In genomic region chr16:29686740-29687327, GRCh38 we compare ENCODE assay signal across 17 cellular contexts. TPM values are rescaled to one million over a fixed set of nuclear protein-coding genes. Genes with fewer than 3 reads are reported as not detected.
DNase-seq lines count a peak whose midpoint lies in the region; ATAC-seq and TF ChIP-seq lines count a peak whose summit lies in the region.
"Had no signal": no experiment of that assay in that cellular context is flagged by ENCODE, and none has a peak within 500 bp of the region (broad histone marks: within the 10 kb centered on the region; RNA-seq: fewer than 3 reads in every experiment).

No MANE protein-coding gene starts in this region.

- no peak for DNase-seq in stimulated activated naive CD8-positive, alpha-beta T cell treated with anti-CD3 and anti-CD28 coated beads, Interleukin-15, Interleukin-2, amounts not matched to agents 100 U/mL and 50 U/mL, for 24 hours
- DNase-seq in OCI-LY7 (ENCODE audit: low spot score) (no peak), endodermal cell (peak; percentile 41), NCI-H524 (lab: John Stamatoyannopoulos, UW) (no peak), C1 segment of cervical spinal cord (lab: John Stamatoyannopoulos, UW) (no peak), NCI-H1436 treated with DMSO at 0.1 percent for 48 hours (lab: John Stamatoyannopoulos, UW) (no peak)
- DNase-seq: activated CD4-positive, alpha-beta T cell treated with anti-CD3 and anti-CD28 coated beads for 1 hour; activated effector memory CD4-positive, alpha-beta T cell treated with anti-CD3 and anti-CD28 coated beads, Interleukin-2, amount 50 U/mL, for 16 hours; effector memory CD4-positive, alpha-beta T cell; NCI-H2081 treated with DMSO at 0.1 percent for 48 hours had no signal

- no peak overlapping the region for H2AFZ ChIP-seq in OCI-LY7 (ENCODE audit: low read length)
- H2AFZ ChIP-seq: parathyroid adenoma had no signal

- H3K4me2 ChIP-seq in OCI-LY7 (ENCODE audit: low read length) = peak overlapping the region; percentile 24; the same call in 1 of the 2 replicates

- no peak overlapping the region for H3K9ac ChIP-seq in endodermal cell (ENCODE audit: extremely low read depth, low read length, poor library complexity, severe bottlenecking)
- H3K9ac ChIP-seq: parathyroid adenoma had no signal

- no peaks in the 10 kb centered on the region for H3K79me2 ChIP-seq in OCI-LY7 (ENCODE audit: insufficient read depth, low read depth, low read length)

- TF ChIP-seq CTCF in OCI-LY7 (conservative IDR thresholded peaks at IDR 0.05; ENCODE audit: low read length) = no peak
- TF ChIP-seq CTCF in endodermal cell (conservative IDR thresholded peaks at IDR 0.05) = no peak

- H3K4me1 Mint-ChIP-seq in stimulated activated naive CD8-positive, alpha-beta T cell treated with anti-CD3 and anti-CD28 coated beads, Interleukin-15, Interleukin-2, amounts not matched to agents 100 ng/mL and 50 ng/mL, for 24 hours (ENCODE audit: low read depth) = peaks cover 26% of the 10 kb centered on the region
- no peaks in the 10 kb centered on the region for H3K4me1 Mint-ChIP-seq in endodermal cell

- 90 to 92% methylated on average over 9 of the region's 9 CpGs for WGBS in endodermal cell (ENCODE audit: insufficient coverage in 1 of 2, insufficient read length in 1 of 2), 2 experiments

- no peak for ATAC-seq in stimulated activated naive CD8-positive, alpha-beta T cell treated with anti-CD3 and anti-CD28 coated beads, Interleukin-15, Interleukin-2, amounts not matched to agents 100 U/mL and 50 U/mL, for 24 hours
- no peak for ATAC-seq in HG02642 (IDR thresholded peaks at IDR 0.05; ENCODE audit: poor library complexity, unreplicated experiment)
- ATAC-seq: SK-N-SH treated with all-trans-retinoic acid at 6 μM for 48 hours had no signal

- no peaks in the 10 kb centered on the region for H3K36me3 Mint-ChIP-seq in stimulated activated naive CD8-positive, alpha-beta T cell treated with anti-CD3 and anti-CD28 coated beads, Interleukin-15, Interleukin-2, amounts not matched to agents 100 ng/mL and 50 ng/mL, for 24 hours (ENCODE audit: low read depth)
- H3K36me3 Mint-ChIP-seq in endodermal cell (ENCODE audit: low read depth) = peaks cover 57% of the 10 kb centered on the region

- no peaks in the 10 kb centered on the region for H3K9me2 ChIP-seq in OCI-LY7 (ENCODE audit: insufficient read depth, low read length)

- H4K20me1 ChIP-seq in OCI-LY7 (ENCODE audit: insufficient read depth, low read length) = no peaks in the 10 kb centered on the region

- POLR2A ChIA-PET in OCI-LY7 (lab: Charles Lee) = interaction anchor here (0.6 to 1.7 kb wide), 2 partner anchors 10 to 43 kb away, joined by 4 to 8 read pairs; no protein-coding TSS in a partner anchor

- no peaks in the 10 kb centered on the region for H3K27me3 ChIP-seq in endodermal cell (ENCODE audit: control insufficient read depth, insufficient read depth, low read length, poor library complexity, severe bottlenecking)
- H3K27me3 ChIP-seq: cardiac muscle cell had no signal

- H3K4me3 Mint-ChIP-seq in stimulated activated naive CD8-positive, alpha-beta T cell treated with anti-CD3 and anti-CD28 coated beads, Interleukin-15, Interleukin-2, amounts not matched to agents 100 ng/mL and 50 ng/mL, for 24 hours = peak overlapping the region; percentile 10
- no peak overlapping the region for H3K4me3 Mint-ChIP-seq in endodermal cell

- H3K27ac ChIP-seq in OCI-LY7 (ENCODE audit: low read depth, low read length, poor library complexity, severe bottlenecking) (no peak overlapping the region), endodermal cell (ENCODE audit: low read depth, low read length) (peak overlapping the region; percentile 32)
- H3K27ac ChIP-seq: cardiac muscle cell, parathyroid adenoma had no signal

- H3K9me3 ChIP-seq in OCI-LY7 (ENCODE audit: low read length) (no peaks in the 10 kb centered on the region), endodermal cell (ENCODE audit: control insufficient read depth, low read length) (peaks cover 14% of the 10 kb centered on the region)

- intact Hi-C loops in OCI-LY7 (cut with micrococcal nuclease; ENCODE audit: unreplicated experiment) = no loop called here

- H3K9me3 Mint-ChIP-seq in stimulated activated naive CD8-positive, alpha-beta T cell treated with anti-CD3 and anti-CD28 coated beads, Interleukin-15, Interleukin-2, amounts not matched to agents 100 ng/mL and 50 ng/mL, for 24 hours = no peaks in the 10 kb centered on the region
- peaks cover 7% of the 10 kb centered on the region for H3K9me3 Mint-ChIP-seq in endodermal cell

- H3K4me1 ChIP-seq in OCI-LY7 (ENCODE audit: insufficient read depth, low read length, poor library complexity, severe bottlenecking) (peaks cover 18% of the 10 kb centered on the region), endodermal cell (ENCODE audit: control insufficient read depth, insufficient read depth, low read length) (no peaks in the 10 kb centered on the region)
- H3K4me1 ChIP-seq: parathyroid adenoma had no signal

- no TSS peak for BruUV-seq in OCI-LY7 (replicated peaks; lab: Mats Ljungman, UMichigan)

- no peaks in the 10 kb centered on the region for H3K36me3 ChIP-seq in OCI-LY7 (ENCODE audit: insufficient read depth, low read length)
- H3K36me3 ChIP-seq in endodermal cell (ENCODE audit: control insufficient read depth, insufficient read depth, low read length) = peaks cover 17% of the 10 kb centered on the region

- peak overlapping the region; percentile 80 for H3K27ac Mint-ChIP-seq in stimulated activated naive CD8-positive, alpha-beta T cell treated with anti-CD3 and anti-CD28 coated beads, Interleukin-15, Interleukin-2, amounts not matched to agents 100 ng/mL and 50 ng/mL, for 24 hours
- peak overlapping the region; percentile 44 for H3K27ac Mint-ChIP-seq in endodermal cell

- H3K4me3 ChIP-seq in OCI-LY7 (ENCODE audit: low read depth, low read length, poor library complexity, severe bottlenecking) (no peak overlapping the region), endodermal cell (ENCODE audit: low read length) (no peak overlapping the region)
- H3K4me3 ChIP-seq: cardiac muscle cell had no signal

- no peaks in the 10 kb centered on the region for H3K27me3 Mint-ChIP-seq in stimulated activated naive CD8-positive, alpha-beta T cell treated with anti-CD3 and anti-CD28 coated beads, Interleukin-15, Interleukin-2, amounts not matched to agents 100 ng/mL and 50 ng/mL, for 24 hours
- no peaks in the 10 kb centered on the region for H3K27me3 Mint-ChIP-seq in endodermal cell (ENCODE audit: insufficient read depth)

- CTCF ChIA-PET in OCI-LY7 (lab: Charles Lee; ENCODE audit: unreplicated experiment) = interaction anchor here (0.6 kb wide), 1 partner anchor 279 kb away, joined by 3 read pairs; no protein-coding TSS in a partner anchor

RNA-seq across cellular contexts. Expression of gene QPRT, which starts 7.9 kb away (rescaled TPM):
- total RNA-seq in OCI-LY7 (2014; rRNA removed; shearing (Covaris generic)) = 9.4 and 10.6 TPM in 2 replicates
- total RNA-seq in OCI-LY7 (2022) = 12.6 and 15.8 TPM in 2 replicates
- 100 to 1,000 TPM in 1 of 2 donors, 10 to 100 TPM in 1; 92.3 to 109 TPM for total RNA-seq in endodermal cell
- polyA plus RNA-seq in endodermal cell (2013, experiment 1 of 2) = 102 TPM
- polyA plus RNA-seq in endodermal cell (2013, experiment 2 of 2) = 98.7 TPM

RNA-seq across cellular contexts. Expression of gene SPN, which starts 23.8 kb away (rescaled TPM):
- total RNA-seq in OCI-LY7 (2014; rRNA removed; shearing (Covaris generic)) = 43.6 and 59.4 TPM in 2 replicates
- total RNA-seq in OCI-LY7 (2022) = 87.6 and 90.5 TPM in 2 replicates
- total RNA-seq in endodermal cell = under 1 TPM in 1 of 2 donors, not detected in 1; 0.86 TPM
- 0.28 TPM for polyA plus RNA-seq in endodermal cell (2013, experiment 1 of 2)
- polyA plus RNA-seq in endodermal cell (2013, experiment 2 of 2) = 0.29 TPM
- total RNA-seq: fibroblast of villous mesenchyme, LHCN-M2 had no signal

RNA-seq across cellular contexts. Expression of gene C16orf54, which starts 59.0 kb away (rescaled TPM):
- not detected in 2 replicates for total RNA-seq in OCI-LY7 (2014; rRNA removed; shearing (Covaris generic))
- 0.32 and 0.55 TPM in 2 replicates for total RNA-seq in OCI-LY7 (2022)
- not detected for total RNA-seq in endodermal cell
- polyA plus RNA-seq in endodermal cell (2013, experiment 1 of 2) = not detected
- polyA plus RNA-seq in endodermal cell (2013, experiment 2 of 2) = not detected
- total RNA-seq: cardiac muscle cell, fibroblast of villous mesenchyme, LHCN-M2 had no signal
- polyA plus RNA-seq: cardiac muscle cell had no signal

Comparison
In these comparisons a context has a peak if more than half of its experiments do, and no peak if none do; other contexts are left out.
1. RNA of gene QPRT, which starts 7.9 kb away (total RNA-seq): 92.3 to 109 TPM in endodermal cell; 9.4 to 15.8 TPM in OCI-LY7; every median in the first group is over 4 times any median in the second.
2. RNA of gene SPN, which starts 23.8 kb away (total RNA-seq): 43.6 to 90.5 TPM in OCI-LY7; 0.86 TPM in endodermal cell; every median in the first group is over 10 times any median in the second.